26 cellular contexts compared by ENCODE assay signal in the genomic region with DNA sequence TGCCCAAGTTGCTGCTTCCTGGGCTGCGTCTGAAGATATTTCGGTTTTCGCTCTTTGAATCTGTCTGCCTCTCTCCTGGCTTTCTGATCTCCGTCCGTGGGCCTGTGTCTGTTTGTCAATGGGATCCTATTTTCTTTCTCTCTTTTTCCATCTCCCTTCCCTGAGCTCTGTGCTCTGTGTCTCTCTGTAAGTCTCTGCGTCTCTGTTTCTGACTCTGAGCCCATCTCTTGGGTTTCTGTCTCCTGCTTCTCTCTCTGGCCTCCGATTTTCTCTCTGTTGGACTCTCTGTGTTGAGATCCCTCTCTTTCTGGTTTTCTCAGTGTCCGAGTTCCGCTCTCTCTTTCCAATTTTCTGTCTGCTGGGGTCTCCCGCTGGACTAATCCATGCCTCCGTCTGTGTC. TPM values are rescaled to one million over a fixed set of nuclear protein-coding genes. Genes with fewer than 3 reads are reported as not detected.
DNase-seq lines count a peak whose midpoint lies in the region; ATAC-seq and TF ChIP-seq lines count a peak whose summit lies in the region.
"Had no signal": no experiment of that assay in that cellular context is flagged by ENCODE, and none has a peak within 500 bp of the region (broad histone marks: within the 10 kb centered on the region; RNA-seq: fewer than 3 reads in every experiment).

No MANE protein-coding gene starts in this region.

- TF ChIP-seq CTCF in natural killer cell (IDR thresholded peaks at IDR 0.05): no peak
- no peak for TF ChIP-seq CTCF in type B pancreatic cell (conservative IDR thresholded peaks at IDR 0.05)

- no peaks in the 10 kb centered on the region for H3K36me3 Mint-ChIP-seq in natural killer cell treated with Interleukin-12 subunit alpha and Interleukin-12 subunit beta and Interleukin-15 and Interleukin-18, amount 100 ng/mL, for 72 hours
- H3K36me3 Mint-ChIP-seq in natural killer cell (no peaks in the 10 kb centered on the region), type B pancreatic cell (no peaks in the 10 kb centered on the region)
- H3K36me3 Mint-ChIP-seq: activated naive CD4-positive, alpha-beta T cell treated with anti-CD3 and anti-CD28 coated beads, Interleukin-2, amount 50 U/mL, for 72 hours had no signal

- WGBS in mesendoderm (ENCODE audit: extremely low coverage, insufficient coverage, low lambda C conversion rate): no CpG with 5 or more reads among the region's 11 CpGs

- peak overlapping the region; percentile 19 for H3K9ac ChIP-seq in mesendoderm (ENCODE audit: low read length)
- H3K9ac ChIP-seq: KMS-11 had no signal

- H3K18ac ChIP-seq in mesendoderm (ENCODE audit: low read length): no peak overlapping the region

- no peak overlapping the region for H3K56ac ChIP-seq in mesendoderm (ENCODE audit: low read length)

- no peak overlapping the region for H2BK120ac ChIP-seq in mesendoderm (ENCODE audit: low read depth, low read length)

- no peak overlapping the region for H3K27ac Mint-ChIP-seq in natural killer cell treated with Interleukin-12 subunit alpha and Interleukin-12 subunit beta and Interleukin-15 and Interleukin-18, amount 100 ng/mL, for 72 hours
- H3K27ac Mint-ChIP-seq in natural killer cell (no peak overlapping the region), type B pancreatic cell (peak overlapping the region; percentile 44)
- H3K27ac Mint-ChIP-seq: activated naive CD4-positive, alpha-beta T cell treated with anti-CD3 and anti-CD28 coated beads, Interleukin-2, amount 50 U/mL, for 72 hours had no signal

- DNase-seq in natural killer cell treated with Interleukin-12 subunit alpha and Interleukin-12 subunit beta and Interleukin-15 and Interleukin-18, amount 100 ng/mL, for 72 hours (ENCODE audit: low spot score): no peak
- DNase-seq in natural killer cell: no peak
- peak in 1 of 61 donors; percentile 30 for DNase-seq in caudate nucleus (lab: John Stamatoyannopoulos, UW)
- no peak for DNase-seq in mesendoderm
- DNase-seq in type B pancreatic cell (ENCODE audit: extremely low spot score, unreplicated experiment): no peak
- no peak for DNase-seq in HCEC 1CT
- DNase-seq in NCI-H510A (lab: John Stamatoyannopoulos, UW): no peak
- DNase-seq: activated T-cell treated with anti-CD3 and anti-CD28 coated beads for 4 hours; effector memory CD4-positive, alpha-beta T cell; heart right ventricle; left colon; NCI-H1105; NCI-H2107; small intestine; stimulated activated CD4-positive, alpha-beta T cell treated with anti-CD3 and anti-CD28 coated beads, Interleukin-4, amount 100 ng/mL, for 4 hours; stimulated activated CD8-positive, alpha-beta memory T cell treated with anti-CD3 and anti-CD28 coated beads, Interleukin-4, amount 100 ng/mL, for 48 hours had no signal

- no peak overlapping the region for H3K4ac ChIP-seq in mesendoderm (ENCODE audit: low read depth, low read length)

- H3K27me3 ChIP-seq in mesendoderm (ENCODE audit: insufficient read depth, low read length, poor library complexity): peaks cover 3% of the 10 kb centered on the region

- no peak overlapping the region for H3K4me2 ChIP-seq in mesendoderm (ENCODE audit: low read length)
- H3K4me2 ChIP-seq: KMS-11 had no signal

- H2BK15ac ChIP-seq in mesendoderm (replicated peaks; ENCODE audit: low read depth): no peak overlapping the region

- intact Hi-C loops in natural killer cell (cut with micrococcal nuclease): no loop called here

- H3K23ac ChIP-seq in mesendoderm (ENCODE audit: low read length): no peak overlapping the region

- no peak overlapping the region for H2AK5ac ChIP-seq in mesendoderm (ENCODE audit: low read length)

- H3K27ac ChIP-seq in caudate nucleus (ENCODE audit: low read depth, low read length): peak overlapping the region; percentile 44
- no peak overlapping the region for H3K27ac ChIP-seq in mesendoderm (ENCODE audit: low read depth, low read length)
- H3K27ac ChIP-seq: cardiac muscle cell, heart right ventricle, KMS-11, PC-9, prostate gland, SK-N-MC had no signal

- no peak overlapping the region for H4K8ac ChIP-seq in mesendoderm (ENCODE audit: low read depth, low read length)

- no peak overlapping the region for H4K5ac ChIP-seq in mesendoderm (ENCODE audit: low read length)

- no peak overlapping the region for H3K4me3 ChIP-seq in mesendoderm (ENCODE audit: low read length)
- H3K4me3 ChIP-seq: cardiac muscle cell, heart right ventricle, mucosa of descending colon, PC-9, prostate gland had no signal

- no peaks in the 10 kb centered on the region for H3K79me1 ChIP-seq in mesendoderm (ENCODE audit: low read length)

- H3K79me2 ChIP-seq in mesendoderm (ENCODE audit: control insufficient read depth, insufficient read depth, low read length): no peaks in the 10 kb centered on the region

- H3K36me3 ChIP-seq in mesendoderm (ENCODE audit: control insufficient read depth, insufficient read depth, low read length): no peaks in the 10 kb centered on the region
- H3K36me3 ChIP-seq: cardiac muscle cell, heart right ventricle, prostate gland had no signal

- no peak for ATAC-seq in natural killer cell treated with Interleukin-12 subunit alpha and Interleukin-12 subunit beta and Interleukin-15 and Interleukin-18, amount 100 ng/mL, for 72 hours
- ATAC-seq in natural killer cell (no peak), HG03439 (IDR thresholded peaks at IDR 0.05; ENCODE audit: unreplicated experiment) (no peak)
- ATAC-seq: activated naive CD4-positive, alpha-beta T cell treated with anti-CD3 and anti-CD28 coated beads, Interleukin-2, amount 50 U/mL, for 72 hours; heart right ventricle; left colon; mucosa of descending colon had no signal

- H3K27me3 Mint-ChIP-seq in natural killer cell treated with Interleukin-12 subunit alpha and Interleukin-12 subunit beta and Interleukin-15 and Interleukin-18, amount 100 ng/mL, for 72 hours: peaks cover 16 to 18% of the 10 kb centered on the region in 2 donors
- H3K27me3 Mint-ChIP-seq in natural killer cell (ENCODE audit: low read depth in 2 of 2) (peaks cover 15 to 20% of the 10 kb centered on the region in 2 donors), type B pancreatic cell (peaks cover 40% of the 10 kb centered on the region)

- no peak overlapping the region for H2BK5ac ChIP-seq in mesendoderm (ENCODE audit: low read length)

- no peaks in the 10 kb centered on the region for H3K9me3 Mint-ChIP-seq in natural killer cell treated with Interleukin-12 subunit alpha and Interleukin-12 subunit beta and Interleukin-15 and Interleukin-18, amount 100 ng/mL, for 72 hours
- H3K9me3 Mint-ChIP-seq in natural killer cell (no peaks in the 10 kb centered on the region), type B pancreatic cell (no peaks in the 10 kb centered on the region)
- H3K9me3 Mint-ChIP-seq: activated naive CD4-positive, alpha-beta T cell treated with anti-CD3 and anti-CD28 coated beads, Interleukin-2, amount 50 U/mL, for 72 hours had no signal

- H3K4me1 ChIP-seq in mesendoderm (ENCODE audit: control insufficient read depth, low read depth, low read length): peaks cover 5% of the 10 kb centered on the region

- peaks cover 6 to 8% of the 10 kb centered on the region in 2 donors for H3K4me1 Mint-ChIP-seq in natural killer cell treated with Interleukin-12 subunit alpha and Interleukin-12 subunit beta and Interleukin-15 and Interleukin-18, amount 100 ng/mL, for 72 hours (ENCODE audit: low read depth in 2 of 2)
- H3K4me1 Mint-ChIP-seq in natural killer cell: peaks cover 0 to 6% of the 10 kb centered on the region in 2 donors
- peaks cover 10% of the 10 kb centered on the region for H3K4me1 Mint-ChIP-seq in type B pancreatic cell (ENCODE audit: unreplicated experiment)

- peak overlapping the region; percentile 2 for H3K4me3 Mint-ChIP-seq in natural killer cell treated with Interleukin-12 subunit alpha and Interleukin-12 subunit beta and Interleukin-15 and Interleukin-18, amount 100 ng/mL, for 72 hours
- H3K4me3 Mint-ChIP-seq in natural killer cell (no peak overlapping the region), type B pancreatic cell (peak overlapping the region; percentile 70)

RNA-seq across cellular contexts. Expression of gene PRKCG, which starts 1.7 kb away (rescaled TPM):
- 1 to 10 TPM in 1 of 2 donors, not detected in 1; 1.1 TPM for total RNA-seq in natural killer cell treated with Interleukin-12 subunit alpha and Interleukin-12 subunit beta and Interleukin-15 and Interleukin-18, amount 100 ng/mL, for 72 hours
- total RNA-seq in natural killer cell: 1 to 10 TPM in 2 of 3 donors, under 1 TPM in 1; 0.55 to 2.6 (median 1.5) TPM
- polyA plus RNA-seq in mesendoderm (2013, experiment 1 of 2): 1.8 TPM
- 2.0 TPM for polyA plus RNA-seq in mesendoderm (2013, experiment 2 of 2)
- total RNA-seq in type B pancreatic cell (ENCODE audit: low replicate concordance): 2.4 and 3.1 TPM in 2 replicates
- total RNA-seq: heart right ventricle had no signal

RNA-seq across cellular contexts. Expression of gene MYADM, which starts 16.1 kb away (rescaled TPM):
- total RNA-seq in natural killer cell treated with Interleukin-12 subunit alpha and Interleukin-12 subunit beta and Interleukin-15 and Interleukin-18, amount 100 ng/mL, for 72 hours: 10 to 100 TPM; 17.8 to 17.9 TPM
- total RNA-seq in natural killer cell: 100 to 1,000 TPM; 219 to 658 (median 296) TPM
- 133 TPM for polyA plus RNA-seq in mesendoderm (2013, experiment 1 of 2)
- 128 TPM for polyA plus RNA-seq in mesendoderm (2013, experiment 2 of 2)
- total RNA-seq in type B pancreatic cell (ENCODE audit: low replicate concordance): 69.5 and 73.5 TPM in 2 replicates

RNA-seq across cellular contexts. Expression of gene CACNG7, which starts 25.3 kb away (rescaled TPM):
- not detected for total RNA-seq in natural killer cell treated with Interleukin-12 subunit alpha and Interleukin-12 subunit beta and Interleukin-15 and Interleukin-18, amount 100 ng/mL, for 72 hours
- total RNA-seq in natural killer cell (not detected), type B pancreatic cell (ENCODE audit: low replicate concordance) (0.67 and 6.0 TPM in 2 replicates)
- 5.9 TPM for polyA plus RNA-seq in mesendoderm (2013, experiment 1 of 2)
- 5.7 TPM for polyA plus RNA-seq in mesendoderm (2013, experiment 2 of 2)
- total RNA-seq: activated naive CD4-positive, alpha-beta T cell treated with anti-CD3 and anti-CD28 coated beads, Interleukin-2, amount 50 U/mL, for 72 hours; heart right ventricle; left colon; PC-9; prostate gland had no signal
- polyA plus RNA-seq: heart right ventricle had no signal

RNA-seq across cellular contexts. Expression of gene NLRP12, which starts 59.6 kb away (rescaled TPM):
- total RNA-seq in natural killer cell treated with Interleukin-12 subunit alpha and Interleukin-12 subunit beta and Interleukin-15 and Interleukin-18, amount 100 ng/mL, for 72 hours: 1 to 10 TPM in 1 of 2 donors, not detected in 1; 3.0 TPM
- total RNA-seq in natural killer cell (10 to 100 TPM in 1 of 3 donors, under 1 TPM in 2; 0.35 to 13.6 (median 0.84) TPM), type B pancreatic cell (ENCODE audit: low replicate concordance) (not detected in 2 replicates)
- polyA plus RNA-seq in mesendoderm (2013, experiment 1 of 2): 1.0 TPM
- polyA plus RNA-seq in mesendoderm (2013, experiment 2 of 2): 0.95 TPM
- total RNA-seq: activated naive CD4-positive, alpha-beta T cell treated with anti-CD3 and anti-CD28 coated beads, Interleukin-2, amount 50 U/mL, for 72 hours; cardiac muscle cell; G401 had no signal
- polyA plus RNA-seq: AG04450, cardiac muscle cell had no signal
